36 cellular contexts compared by ENCODE assay signal in the genomic region with DNA sequence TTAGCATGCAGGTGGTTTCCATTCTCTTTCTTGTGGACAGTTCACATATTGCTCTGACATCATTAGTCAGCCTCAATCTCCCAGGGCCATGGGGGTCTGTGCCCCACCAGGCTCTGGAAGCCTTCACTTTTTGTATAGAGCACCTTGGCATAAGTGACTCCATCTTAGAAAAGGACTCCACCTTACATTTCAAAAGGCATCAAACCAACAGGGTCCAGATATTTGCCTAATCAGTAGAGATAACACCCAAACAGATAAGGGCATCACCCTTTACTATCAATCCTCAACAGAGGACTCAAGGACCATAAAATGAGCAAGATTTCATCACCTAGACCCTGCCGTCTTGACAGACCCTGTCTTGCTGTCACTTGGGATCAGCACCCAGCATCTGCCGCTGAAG. TPM values are rescaled to one million over a fixed set of nuclear protein-coding genes. Genes with fewer than 3 reads are reported as not detected.
"Had no signal": no experiment of that assay in that cellular context is flagged by ENCODE, and none has a peak within 500 bp of the region (broad histone marks: within the 10 kb centered on the region; RNA-seq: fewer than 3 reads in every experiment).

No MANE protein-coding gene starts in this region.

- H3K9me3 Mint-ChIP-seq: activated B cell treated with CpG ODN at 0.5 μM for 24 hours; activated CD4-positive, alpha-beta memory T cell treated with anti-CD3 and anti-CD28 coated beads, Interleukin-2, amount 10 ng/mL, durations not matched to agents 7 days and 5 days; activated CD4-positive, alpha-beta T cell treated with anti-CD3 and anti-CD28 coated beads, Interleukin-2, amount 10 ng/mL, durations not matched to agents 7 days and 5 days; activated naive CD4-positive, alpha-beta T cell treated with anti-CD3 and anti-CD28 coated beads, Interleukin-2, amount 10 ng/mL, durations not matched to agents 7 days and 5 days; activated naive CD4-positive, alpha-beta T cell treated with anti-CD3 and anti-CD28 coated beads, Interleukin-2, amount 50 U/mL, for 24 hours; activated naive CD8-positive, alpha-beta T cell treated with anti-CD3 and anti-CD28 coated beads, Interleukin-2, amount 10 ng/mL, durations not matched to agents 7 days and 5 days; activated naive CD8-positive, alpha-beta T cell treated with anti-CD3 and anti-CD28 coated beads, Interleukin-2, amount 50 U/mL, for 24 hours; activated T-cell treated with anti-CD3 and anti-CD28 coated beads, Interleukin-2, amount 50 U/mL, for 24 hours; activated T-helper 2 cell treated with anti-CD3 and anti-CD28 coated beads, Interferon-gamma antibody, Interleukin-2, Interleukin-4, amounts not matched to agents 10 μg/mL and 5 μg/mL and 100 μg/mL, durations not matched to agents 14 hours and 24 hours and 36 hours; T-helper 1 cell treated with Interleukin-12 subunit alpha and Interleukin-12 subunit beta and Interleukin-4 antibody, amounts not matched to agents 30 μg/mL and 1 μg/mL, for 36 hours; T-helper 2 cell treated with Interferon-gamma antibody and Interleukin-4, amounts not matched to agents 5 μg/mL and 100 μg/mL, for 36 hours had no signal

- H3K36me3 Mint-ChIP-seq: activated CD8-positive, alpha-beta memory T cell treated with anti-CD3 and anti-CD28 coated beads, Interleukin-2, amount 10 ng/mL, durations not matched to agents 7 days and 5 days; activated naive CD4-positive, alpha-beta T cell treated with anti-CD3 and anti-CD28 coated beads, Interleukin-2, amount 10 ng/mL, durations not matched to agents 7 days and 5 days; activated naive CD4-positive, alpha-beta T cell treated with anti-CD3 and anti-CD28 coated beads, Interleukin-2, amount 50 U/mL, for 24 hours; activated naive CD8-positive, alpha-beta T cell; activated naive CD8-positive, alpha-beta T cell treated with anti-CD3 and anti-CD28 coated beads, Interleukin-2, amount 10 ng/mL, durations not matched to agents 7 days and 5 days had no signal

- H3K4me1 ChIP-seq: body of pancreas, breast epithelium had no signal

- ATAC-seq: activated CD8-positive, alpha-beta memory T cell treated with anti-CD3 and anti-CD28 coated beads, Interleukin-2, amount 10 ng/mL, durations not matched to agents 7 days and 5 days; activated CD8-positive, alpha-beta T cell treated with anti-CD3 and anti-CD28 coated beads, Interleukin-2, amount 10 ng/mL, durations not matched to agents 7 days and 5 days; activated naive CD8-positive, alpha-beta T cell treated with anti-CD3 and anti-CD28 coated beads, Interleukin-2, amount 50 U/mL, for 24 hours; body of pancreas had no signal

- H3K36me3 ChIP-seq: brain microvascular endothelial cell, breast epithelium had no signal

- H3K4me3 Mint-ChIP-seq: activated B cell treated with CpG ODN at 0.5 μM for 24 hours; activated CD4-positive, alpha-beta memory T cell treated with anti-CD3 and anti-CD28 coated beads, Interleukin-2, amount 10 ng/mL, durations not matched to agents 7 days and 5 days; activated CD4-positive, alpha-beta T cell treated with anti-CD3 and anti-CD28 coated beads, Interleukin-2, amount 10 ng/mL, durations not matched to agents 7 days and 5 days; activated CD8-positive, alpha-beta memory T cell treated with anti-CD3 and anti-CD28 coated beads, Interleukin-2, amount 10 ng/mL, durations not matched to agents 7 days and 5 days; activated CD8-positive, alpha-beta T cell treated with anti-CD3 and anti-CD28 coated beads, Interleukin-2, amount 10 ng/mL, durations not matched to agents 7 days and 5 days; activated naive CD4-positive, alpha-beta T cell treated with anti-CD3 and anti-CD28 coated beads, Interleukin-2, amount 10 ng/mL, durations not matched to agents 7 days and 5 days; activated naive CD4-positive, alpha-beta T cell treated with anti-CD3 and anti-CD28 coated beads, Interleukin-2, amount 50 U/mL, for 24 hours; activated naive CD8-positive, alpha-beta T cell; activated naive CD8-positive, alpha-beta T cell treated with anti-CD3 and anti-CD28 coated beads, Interleukin-2, amount 10 ng/mL, durations not matched to agents 7 days and 5 days; activated naive CD8-positive, alpha-beta T cell treated with anti-CD3 and anti-CD28 coated beads, Interleukin-2, amount 50 U/mL, for 24 hours; activated T-cell treated with anti-CD3 and anti-CD28 coated beads, Interleukin-2, amount 50 U/mL, for 24 hours; T-helper 1 cell treated with Interleukin-12 subunit alpha and Interleukin-12 subunit beta and Interleukin-4 antibody, amounts not matched to agents 30 μg/mL and 1 μg/mL, for 36 hours; T-helper 2 cell treated with Interferon-gamma antibody and Interleukin-4, amounts not matched to agents 5 μg/mL and 100 μg/mL, for 36 hours had no signal

- H3K27ac Mint-ChIP-seq: activated B cell treated with CpG ODN at 0.5 μM for 24 hours; activated CD4-positive, alpha-beta memory T cell treated with anti-CD3 and anti-CD28 coated beads, Interleukin-2, amount 10 ng/mL, durations not matched to agents 7 days and 5 days; activated CD4-positive, alpha-beta T cell treated with anti-CD3 and anti-CD28 coated beads, Interleukin-2, amount 10 ng/mL, durations not matched to agents 7 days and 5 days; activated CD8-positive, alpha-beta memory T cell treated with anti-CD3 and anti-CD28 coated beads, Interleukin-2, amount 10 ng/mL, durations not matched to agents 7 days and 5 days; activated naive CD4-positive, alpha-beta T cell treated with anti-CD3 and anti-CD28 coated beads, Interleukin-2, amount 10 ng/mL, durations not matched to agents 7 days and 5 days; activated naive CD4-positive, alpha-beta T cell treated with anti-CD3 and anti-CD28 coated beads, Interleukin-2, amount 50 U/mL, for 24 hours; activated naive CD8-positive, alpha-beta T cell; activated naive CD8-positive, alpha-beta T cell treated with anti-CD3 and anti-CD28 coated beads, Interleukin-2, amount 10 ng/mL, durations not matched to agents 7 days and 5 days; activated naive CD8-positive, alpha-beta T cell treated with anti-CD3 and anti-CD28 coated beads, Interleukin-2, amount 50 U/mL, for 24 hours; activated T-cell treated with anti-CD3 and anti-CD28 coated beads, Interleukin-2, amount 50 U/mL, for 24 hours; activated T-helper 2 cell treated with anti-CD3 and anti-CD28 coated beads, Interferon-gamma antibody, Interleukin-2, Interleukin-4, amounts not matched to agents 10 μg/mL and 5 μg/mL and 100 μg/mL, durations not matched to agents 14 hours and 24 hours and 36 hours; T-helper 1 cell treated with Interleukin-12 subunit alpha and Interleukin-12 subunit beta and Interleukin-4 antibody, amounts not matched to agents 30 μg/mL and 1 μg/mL, for 36 hours; T-helper 2 cell treated with Interferon-gamma antibody and Interleukin-4, amounts not matched to agents 5 μg/mL and 100 μg/mL, for 36 hours had no signal

- DNase-seq: activated B cell treated with CpG ODN at 0.5 μM for 24 hours; activated CD4-positive, alpha-beta memory T cell treated with anti-CD3 and anti-CD28 coated beads, Interleukin-2, amount 10 ng/mL, durations not matched to agents 7 days and 5 days; activated CD4-positive, alpha-beta T cell treated with anti-CD3 and anti-CD28 coated beads for 4 hours; activated CD4-positive, alpha-beta T cell treated with anti-CD3 and anti-CD28 coated beads, Interleukin-2, amount 10 ng/mL, durations not matched to agents 7 days and 5 days; activated CD4-positive, alpha-beta T cell treated with anti-CD3 and anti-CD28 coated beads, Interleukin-2, amount 50 U/mL, for 48 hours; activated CD4-positive, CD25-positive, alpha-beta regulatory T cell treated with anti-CD3 and anti-CD28 coated beads, Interleukin-2, amount 50 U/mL, for 72 hours; activated CD8-positive, alpha-beta memory T cell treated with anti-CD3 and anti-CD28 coated beads for 24 hours; activated CD8-positive, alpha-beta memory T cell treated with anti-CD3 and anti-CD28 coated beads, Interleukin-2, amount 10 ng/mL, durations not matched to agents 7 days and 5 days; activated CD8-positive, alpha-beta memory T cell treated with anti-CD3 and anti-CD28 coated beads, Interleukin-2, amount 50 U/mL, for 48 hours; activated CD8-positive, alpha-beta T cell treated with anti-CD3 and anti-CD28 coated beads, Interleukin-2, amount 10 ng/mL, durations not matched to agents 7 days and 5 days; activated effector memory CD4-positive, alpha-beta T cell treated with Interleukin-2 at 50 U/mL for 16 hours; activated gamma-delta T cell; activated naive CD4-positive, alpha-beta T cell treated with anti-CD3 and anti-CD28 coated beads, Interleukin-2, amount 10 ng/mL, durations not matched to agents 7 days and 5 days; activated naive CD4-positive, alpha-beta T cell treated with Interleukin-2 at 50 U/mL for 16 hours; activated naive CD8-positive, alpha-beta T cell treated with anti-CD3 and anti-CD28 coated beads, Interleukin-2, amount 10 ng/mL, durations not matched to agents 7 days and 5 days; activated naive CD8-positive, alpha-beta T cell treated with anti-CD3 and anti-CD28 coated beads, Interleukin-2, amount 50 U/mL, for 24 hours; activated T-cell treated with anti-CD3 and anti-CD28 coated beads, Interleukin-2, amount 50 U/mL, for 24 hours; activated T-cell treated with anti-CD3 and anti-CD28 coated beads, Interleukin-2, amount 50 U/mL, for 48 hours; amygdala; anterior cingulate cortex; body of pancreas; brain microvascular endothelial cell; central memory CD4-positive, alpha-beta T cell; T-helper 1 cell; T-helper 2 cell; T-helper 9 cell had no signal

- H3K27ac ChIP-seq: body of pancreas, brain microvascular endothelial cell, breast epithelium, VCaP had no signal

- H3K4me1 Mint-ChIP-seq: activated B cell treated with CpG ODN at 0.5 μM for 24 hours had no signal

- H3K4me3 ChIP-seq: body of pancreas, breast epithelium had no signal

- H3K27me3 Mint-ChIP-seq: activated CD4-positive, alpha-beta memory T cell treated with anti-CD3 and anti-CD28 coated beads, Interleukin-2, amount 10 ng/mL, durations not matched to agents 7 days and 5 days; activated CD8-positive, alpha-beta memory T cell treated with anti-CD3 and anti-CD28 coated beads, Interleukin-2, amount 10 ng/mL, durations not matched to agents 7 days and 5 days; activated naive CD4-positive, alpha-beta T cell treated with anti-CD3 and anti-CD28 coated beads, Interleukin-2, amount 50 U/mL, for 24 hours had no signal

- H3K9me3 ChIP-seq: body of pancreas, breast epithelium had no signal

- H3K27me3 ChIP-seq: body of pancreas, brain microvascular endothelial cell, breast epithelium had no signal

RNA-seq across cellular contexts. Expression of a gene that starts 35.7 kb away (rescaled TPM):
- total RNA-seq: activated B cell treated with CpG ODN at 0.5 μM for 24 hours; activated CD4-positive, alpha-beta memory T cell treated with anti-CD3 and anti-CD28 coated beads, Interleukin-2, amount 10 ng/mL, durations not matched to agents 7 days and 5 days; activated CD4-positive, alpha-beta T cell treated with anti-CD3 and anti-CD28 coated beads, Interleukin-2, amount 10 ng/mL, durations not matched to agents 7 days and 5 days; activated CD8-positive, alpha-beta memory T cell treated with anti-CD3 and anti-CD28 coated beads, Interleukin-2, amount 10 ng/mL, durations not matched to agents 7 days and 5 days; activated CD8-positive, alpha-beta T cell treated with anti-CD3 and anti-CD28 coated beads, Interleukin-2, amount 10 ng/mL, durations not matched to agents 7 days and 5 days; activated naive CD8-positive, alpha-beta T cell treated with anti-CD3 and anti-CD28 coated beads, Interleukin-2, amount 10 ng/mL, durations not matched to agents 7 days and 5 days; activated T-helper 2 cell treated with anti-CD3 and anti-CD28 coated beads, Interferon-gamma antibody, Interleukin-2, Interleukin-4, amounts not matched to agents 10 μg/mL and 5 μg/mL and 100 μg/mL, durations not matched to agents 14 hours and 24 hours and 36 hours; body of pancreas; breast epithelium; cardiac septum; cerebellum had no signal
- polyA plus RNA-seq: adipose tissue had no signal
